Comparison of ENCODE assay signal across 1 cellular context in genomic region chr18:54238181-54238936, GRCh38.
TF ChIP-seq lines count a peak whose summit lies in the region.

No MANE protein-coding gene starts in this region.

TF ChIP-seq in GM23338, 12 proteins besides CTCF, POLR2A, EP300 and RAD21:
- TF ChIP-seq ZNF331 (CRISPR knock-in tag; IDR thresholded peaks at IDR 0.05; ENCODE audit: low read depth), result no peak
- no peak for TF ChIP-seq EZH2phosphoT487 (IDR thresholded peaks at IDR 0.05; ENCODE audit: unreplicated experiment)
- no peak for TF ChIP-seq NANOG (IDR thresholded peaks at IDR 0.05; ENCODE audit: borderline replicate concordance)
- TF ChIP-seq CREB1 (CRISPR knock-in tag; IDR thresholded peaks at IDR 0.05; ENCODE audit: low read depth), result no peak
- no peak for TF ChIP-seq ETS1 (IDR thresholded peaks at IDR 0.05)
- no peak for TF ChIP-seq ZNF114 (CRISPR knock-in tag; IDR thresholded peaks at IDR 0.05)
- no peak for TF ChIP-seq POLR2AphosphoS5 (IDR thresholded peaks at IDR 0.05; ENCODE audit: low read depth)
- no peak for TF ChIP-seq REST (IDR thresholded peaks at IDR 0.05; ENCODE audit: unreplicated experiment)
- no peak for TF ChIP-seq EZH2 (IDR thresholded peaks at IDR 0.05; ENCODE audit: low read depth, unreplicated experiment)
- no peak for TF ChIP-seq JUNB (IDR thresholded peaks at IDR 0.05; ENCODE audit: unreplicated experiment)
- TF ChIP-seq STAT1 (IDR thresholded peaks at IDR 0.05; ENCODE audit: unreplicated experiment), result no peak
- TF ChIP-seq, protein P1, sequence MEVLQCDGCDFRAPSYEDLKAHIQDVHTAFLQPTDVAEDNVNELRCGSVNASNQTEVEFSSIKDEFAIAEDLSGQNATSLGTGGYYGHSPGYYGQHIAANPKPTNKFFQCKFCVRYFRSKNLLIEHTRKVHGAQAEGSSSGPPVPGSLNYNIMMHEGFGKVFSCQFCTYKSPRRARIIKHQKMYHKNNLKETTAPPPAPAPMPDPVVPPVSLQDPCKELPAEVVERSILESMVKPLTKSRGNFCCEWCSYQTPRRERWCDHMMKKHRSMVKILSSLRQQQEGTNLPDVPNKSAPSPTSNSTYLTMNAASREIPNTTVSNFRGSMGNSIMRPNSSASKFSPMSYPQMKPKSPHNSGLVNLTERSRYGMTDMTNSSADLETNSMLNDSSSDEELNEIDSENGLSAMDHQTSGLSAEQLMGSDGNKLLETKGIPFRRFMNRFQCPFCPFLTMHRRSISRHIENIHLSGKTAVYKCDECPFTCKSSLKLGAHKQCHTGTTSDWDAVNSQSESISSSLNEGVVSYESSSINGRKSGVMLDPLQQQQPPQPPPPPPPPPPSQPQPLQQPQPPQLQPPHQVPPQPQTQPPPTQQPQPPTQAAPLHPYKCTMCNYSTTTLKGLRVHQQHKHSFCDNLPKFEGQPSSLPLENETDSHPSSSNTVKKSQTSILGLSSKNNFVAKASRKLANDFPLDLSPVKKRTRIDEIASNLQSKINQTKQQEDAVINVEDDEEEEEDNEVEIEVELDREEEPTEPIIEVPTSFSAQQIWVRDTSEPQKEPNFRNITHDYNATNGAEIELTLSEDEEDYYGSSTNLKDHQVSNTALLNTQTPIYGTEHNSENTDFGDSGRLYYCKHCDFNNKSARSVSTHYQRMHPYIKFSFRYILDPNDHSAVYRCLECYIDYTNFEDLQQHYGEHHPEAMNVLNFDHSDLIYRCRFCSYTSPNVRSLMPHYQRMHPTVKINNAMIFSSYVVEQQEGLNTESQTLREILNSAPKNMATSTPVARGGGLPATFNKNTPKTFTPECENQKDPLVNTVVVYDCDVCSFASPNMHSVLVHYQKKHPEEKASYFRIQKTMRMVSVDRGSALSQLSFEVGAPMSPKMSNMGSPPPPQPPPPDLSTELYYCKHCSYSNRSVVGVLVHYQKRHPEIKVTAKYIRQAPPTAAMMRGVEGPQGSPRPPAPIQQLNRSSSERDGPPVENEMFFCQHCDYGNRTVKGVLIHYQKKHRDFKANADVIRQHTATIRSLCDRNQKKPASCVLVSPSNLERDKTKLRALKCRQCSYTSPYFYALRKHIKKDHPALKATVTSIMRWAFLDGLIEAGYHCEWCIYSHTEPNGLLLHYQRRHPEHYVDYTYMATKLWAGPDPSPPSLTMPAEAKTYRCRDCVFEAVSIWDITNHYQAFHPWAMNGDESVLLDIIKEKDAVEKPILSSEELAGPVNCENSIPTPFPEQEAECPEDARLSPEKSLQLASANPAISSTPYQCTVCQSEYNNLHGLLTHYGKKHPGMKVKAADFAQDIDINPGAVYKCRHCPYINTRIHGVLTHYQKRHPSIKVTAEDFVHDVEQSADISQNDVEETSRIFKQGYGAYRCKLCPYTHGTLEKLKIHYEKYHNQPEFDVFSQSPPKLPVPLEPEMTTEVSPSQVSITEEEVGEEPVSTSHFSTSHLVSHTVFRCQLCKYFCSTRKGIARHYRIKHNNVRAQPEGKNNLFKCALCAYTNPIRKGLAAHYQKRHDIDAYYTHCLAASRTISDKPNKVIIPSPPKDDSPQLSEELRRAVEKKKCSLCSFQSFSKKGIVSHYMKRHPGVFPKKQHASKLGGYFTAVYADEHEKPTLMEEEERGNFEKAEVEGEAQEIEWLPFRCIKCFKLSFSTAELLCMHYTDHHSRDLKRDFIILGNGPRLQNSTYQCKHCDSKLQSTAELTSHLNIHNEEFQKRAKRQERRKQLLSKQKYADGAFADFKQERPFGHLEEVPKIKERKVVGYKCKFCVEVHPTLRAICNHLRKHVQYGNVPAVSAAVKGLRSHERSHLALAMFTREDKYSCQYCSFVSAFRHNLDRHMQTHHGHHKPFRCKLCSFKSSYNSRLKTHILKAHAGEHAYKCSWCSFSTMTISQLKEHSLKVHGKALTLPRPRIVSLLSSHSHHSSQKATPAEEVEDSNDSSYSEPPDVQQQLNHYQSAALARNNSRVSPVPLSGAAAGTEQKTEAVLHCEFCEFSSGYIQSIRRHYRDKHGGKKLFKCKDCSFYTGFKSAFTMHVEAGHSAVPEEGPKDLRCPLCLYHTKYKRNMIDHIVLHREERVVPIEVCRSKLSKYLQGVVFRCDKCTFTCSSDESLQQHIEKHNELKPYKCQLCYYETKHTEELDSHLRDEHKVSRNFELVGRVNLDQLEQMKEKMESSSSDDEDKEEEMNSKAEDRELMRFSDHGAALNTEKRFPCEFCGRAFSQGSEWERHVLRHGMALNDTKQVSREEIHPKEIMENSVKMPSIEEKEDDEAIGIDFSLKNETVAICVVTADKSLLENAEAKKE (CRISPR knock-in tag; IDR thresholded peaks at IDR 0.05), result no peak
